In the genomic region with DNA sequence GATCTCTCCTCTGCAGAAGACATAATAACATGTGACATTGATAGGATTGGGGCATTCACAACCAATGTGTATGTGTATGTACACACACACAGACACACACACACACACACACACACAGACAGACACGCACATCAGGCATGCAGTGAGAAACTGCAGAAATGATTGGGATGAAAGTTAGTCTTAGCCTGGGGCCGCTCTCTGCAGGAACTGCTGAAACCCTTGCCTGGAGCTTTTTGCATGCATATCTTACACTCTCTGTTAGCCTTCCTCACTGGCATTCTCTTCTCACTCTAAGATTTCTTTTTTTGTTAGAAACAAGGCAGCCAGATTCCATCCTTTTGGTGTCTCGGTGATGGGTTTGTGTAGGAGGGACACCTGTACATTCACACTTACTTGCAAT, we compare ENCODE assay signal across 15 cellular contexts.
A peak's percentile ranks its signal among the peaks of the same experiment; 100 is the strongest.
DNase-seq lines count a peak whose midpoint lies in the region; ATAC-seq and TF ChIP-seq lines count a peak whose summit lies in the region.
"Had no signal": no experiment of that assay in that cellular context is flagged by ENCODE, and none has a peak within 500 bp of the region (broad histone marks: within the 10 kb centered on the region; RNA-seq: fewer than 3 reads in every experiment).

No MANE protein-coding gene starts in this region.

- no peaks in the 10 kb centered on the region for H3K27me3 Mint-ChIP-seq in GM23338 (ENCODE audit: insufficient read depth, low read depth, poor library complexity)

- H2AFZ ChIP-seq in GM23338 = no peak overlapping the region

- TF ChIP-seq CTCF in GM23338 (conservative IDR thresholded peaks at IDR 0.05; ENCODE audit: low read depth in 2 of 2) = no peak

- H3K4me3 Mint-ChIP-seq in GM23338 = no peak overlapping the region
- H3K4me3 Mint-ChIP-seq: CD8-positive, alpha-beta T cell had no signal

- no peaks in the 10 kb centered on the region for H3K36me3 ChIP-seq in GM23338 (ENCODE audit: insufficient read depth)
- H3K36me3 ChIP-seq: BLaER1 treated with 17β-estradiol and CSF1 and Interleukin-3, amounts not matched to agents 10 nM and 100 nM had no signal

- no peaks in the 10 kb centered on the region for H3K9me2 ChIP-seq in GM23338 (ENCODE audit: insufficient read depth)

- H3K27me3 ChIP-seq in GM23338 (ENCODE audit: insufficient read depth) = no peaks in the 10 kb centered on the region
- H3K27me3 ChIP-seq: BLaER1 treated with 17β-estradiol and CSF1 and Interleukin-3, amounts not matched to agents 10 nM and 100 nM had no signal

- DNase-seq in GM23338 (ENCODE audit: low spot score) (peak; percentile 45), ecto neural progenitor cell (ENCODE audit: low spot score) (peak; percentile 53), islet precursor cell (peak; percentile 57), superior temporal gyrus (ENCODE audit: extremely low spot score) (peak; percentile 48), SKM-1 treated with dmso at 0.1 percent for 144 hours (lab: John Stamatoyannopoulos, UW; ENCODE audit: unreplicated experiment) (no peak)
- DNase-seq in activated naive CD4-positive, alpha-beta T cell treated with anti-CD3 and anti-CD28 coated beads, Interleukin-2, amount 50 U/mL, for 72 hours (ENCODE audit: low spot score in 2 of 2) = no peak
- DNase-seq: 8988T; Calu3; CD8-positive, alpha-beta T cell; DMS79 treated with DMSO at 0.1 percent for 48 hours; HCEC 1CT; IMR-90 had no signal

- H3K79me2 ChIP-seq in GM23338 (replicated peaks; ENCODE audit: insufficient read depth) = no peaks in the 10 kb centered on the region

- H3K4me2 ChIP-seq in GM23338 = no peak overlapping the region
- H3K4me2 ChIP-seq: BLaER1 treated with 17β-estradiol and CSF1 and Interleukin-3, amounts not matched to agents 10 nM and 100 nM had no signal

- peak; percentile 76 for ATAC-seq in GM23338
- ATAC-seq in activated naive CD4-positive, alpha-beta T cell treated with anti-CD3 and anti-CD28 coated beads, Interleukin-2, amount 50 U/mL, for 72 hours = no peak
- ATAC-seq in GM21381 (IDR thresholded peaks at IDR 0.05; ENCODE audit: unreplicated experiment) = no peak
- ATAC-seq: CD8-positive, alpha-beta T cell; GM12878 had no signal

- H3K27ac Mint-ChIP-seq in GM23338 = no peak overlapping the region
- no peak overlapping the region for H3K27ac Mint-ChIP-seq in activated naive CD4-positive, alpha-beta T cell treated with anti-CD3 and anti-CD28 coated beads, Interleukin-2, amount 50 U/mL, for 72 hours
- H3K27ac Mint-ChIP-seq: CD8-positive, alpha-beta T cell had no signal

- H3K4me3 ChIP-seq in GM23338 = no peak overlapping the region
- H3K4me3 ChIP-seq: BLaER1 treated with 17β-estradiol and CSF1 and Interleukin-3, amounts not matched to agents 10 nM and 100 nM; GM12878 had no signal

- peaks cover 6% of the 10 kb centered on the region; the same call in 1 of the 2 replicates for H3K4me1 ChIP-seq in GM23338 (ENCODE audit: insufficient read depth)
- H3K4me1 ChIP-seq: BLaER1 treated with 17β-estradiol and CSF1 and Interleukin-3, amounts not matched to agents 10 nM and 100 nM had no signal

- no peak overlapping the region for H3K27ac ChIP-seq in GM23338 (ENCODE audit: low read depth)
- H3K27ac ChIP-seq: BLaER1 treated with 17β-estradiol and CSF1 and Interleukin-3, amounts not matched to agents 10 nM and 100 nM had no signal

- no peaks in the 10 kb centered on the region for H3F3A ChIP-seq in GM23338 (replicated peaks; ENCODE audit: low read depth)

- H3K9me3 Mint-ChIP-seq in GM23338 = peaks cover 3% of the 10 kb centered on the region; the same call in 1 of the 3 replicates
- peaks cover 10 to 12% of the 10 kb centered on the region in 2 donors for H3K9me3 Mint-ChIP-seq in activated naive CD4-positive, alpha-beta T cell treated with anti-CD3 and anti-CD28 coated beads, Interleukin-2, amount 50 U/mL, for 72 hours

- peaks cover 20% of the 10 kb centered on the region; the same call in 2 of the 3 replicates for H3K4me1 Mint-ChIP-seq in GM23338

- H3K36me3 Mint-ChIP-seq in GM23338 (ENCODE audit: low read depth) = no peaks in the 10 kb centered on the region
- H3K36me3 Mint-ChIP-seq in activated naive CD4-positive, alpha-beta T cell treated with anti-CD3 and anti-CD28 coated beads, Interleukin-2, amount 50 U/mL, for 72 hours = no peaks in the 10 kb centered on the region
- H3K36me3 Mint-ChIP-seq: CD8-positive, alpha-beta T cell had no signal

- no peaks in the 10 kb centered on the region for H4K20me1 ChIP-seq in GM23338 (replicated peaks; ENCODE audit: insufficient read depth)
- H4K20me1 ChIP-seq: BLaER1 treated with 17β-estradiol and CSF1 and Interleukin-3, amounts not matched to agents 10 nM and 100 nM had no signal

TF ChIP-seq in GM23338, 12 proteins besides CTCF, POLR2A, EP300 and RAD21 (continues in another document):
- TF ChIP-seq JUNB (IDR thresholded peaks at IDR 0.05; ENCODE audit: unreplicated experiment) (no peak), ZNF331 (CRISPR knock-in tag; IDR thresholded peaks at IDR 0.05; ENCODE audit: low read depth) (no peak), POLR2AphosphoS5 (IDR thresholded peaks at IDR 0.05; ENCODE audit: low read depth) (no peak), REST (IDR thresholded peaks at IDR 0.05; ENCODE audit: unreplicated experiment) (no peak)

Comparison
In these comparisons a context has a peak if more than half of its experiments do, and no peak if none do; other contexts are left out.
1. DNase-seq: peak in GM23338 (single experiment), ecto neural progenitor cell (single experiment), islet precursor cell (single experiment) and superior temporal gyrus (single experiment); none in activated naive CD4-positive, alpha-beta T cell treated with anti-CD3 and anti-CD28 coated beads, Interleukin-2, amount 50 U/mL, for 72 hours (0 of 2) and SKM-1 treated with dmso at 0.1 percent for 144 hours (single experiment).